In the genomic region with DNA sequence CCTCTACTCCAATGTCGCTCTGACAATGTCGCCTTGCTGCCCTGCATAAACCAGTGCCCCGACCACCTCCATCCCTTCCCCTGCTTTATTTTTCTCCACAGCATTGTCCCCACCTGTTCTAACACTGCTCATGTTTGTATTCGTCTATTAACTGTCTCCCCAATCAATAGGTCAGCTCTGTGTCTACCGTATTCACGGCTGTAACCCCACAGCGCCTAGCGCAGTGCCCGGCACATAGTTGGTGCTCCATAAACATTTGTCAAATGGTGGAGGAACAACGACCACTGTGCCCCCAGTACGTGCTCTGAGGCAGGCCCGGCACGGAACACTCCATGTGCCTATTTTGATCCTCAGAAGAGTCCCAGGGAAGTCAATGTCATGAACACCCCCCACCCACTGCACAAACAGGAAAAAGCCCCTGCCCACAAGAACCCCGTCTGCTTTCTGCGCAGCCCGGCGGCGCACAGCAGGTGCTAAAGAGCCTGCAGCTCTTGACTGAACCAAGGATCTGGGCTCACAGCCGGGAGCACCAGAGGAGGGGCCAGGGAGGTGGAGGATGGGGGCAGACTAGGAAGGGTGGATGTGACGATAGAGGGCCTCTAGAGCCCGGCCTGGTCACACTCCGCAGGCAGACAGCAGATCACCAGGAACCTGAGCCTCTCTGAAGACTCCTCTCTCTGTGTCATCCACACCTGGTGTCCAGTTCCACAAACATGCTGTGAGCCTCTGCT, we compare ENCODE assay signal across 1 cellular context.
TF ChIP-seq lines count a peak whose summit lies in the region.

No MANE protein-coding gene starts in this region.

TF ChIP-seq in GM23338, 12 proteins besides CTCF, POLR2A, EP300 and RAD21 (continued from another document):
- TF ChIP-seq, protein P1, sequence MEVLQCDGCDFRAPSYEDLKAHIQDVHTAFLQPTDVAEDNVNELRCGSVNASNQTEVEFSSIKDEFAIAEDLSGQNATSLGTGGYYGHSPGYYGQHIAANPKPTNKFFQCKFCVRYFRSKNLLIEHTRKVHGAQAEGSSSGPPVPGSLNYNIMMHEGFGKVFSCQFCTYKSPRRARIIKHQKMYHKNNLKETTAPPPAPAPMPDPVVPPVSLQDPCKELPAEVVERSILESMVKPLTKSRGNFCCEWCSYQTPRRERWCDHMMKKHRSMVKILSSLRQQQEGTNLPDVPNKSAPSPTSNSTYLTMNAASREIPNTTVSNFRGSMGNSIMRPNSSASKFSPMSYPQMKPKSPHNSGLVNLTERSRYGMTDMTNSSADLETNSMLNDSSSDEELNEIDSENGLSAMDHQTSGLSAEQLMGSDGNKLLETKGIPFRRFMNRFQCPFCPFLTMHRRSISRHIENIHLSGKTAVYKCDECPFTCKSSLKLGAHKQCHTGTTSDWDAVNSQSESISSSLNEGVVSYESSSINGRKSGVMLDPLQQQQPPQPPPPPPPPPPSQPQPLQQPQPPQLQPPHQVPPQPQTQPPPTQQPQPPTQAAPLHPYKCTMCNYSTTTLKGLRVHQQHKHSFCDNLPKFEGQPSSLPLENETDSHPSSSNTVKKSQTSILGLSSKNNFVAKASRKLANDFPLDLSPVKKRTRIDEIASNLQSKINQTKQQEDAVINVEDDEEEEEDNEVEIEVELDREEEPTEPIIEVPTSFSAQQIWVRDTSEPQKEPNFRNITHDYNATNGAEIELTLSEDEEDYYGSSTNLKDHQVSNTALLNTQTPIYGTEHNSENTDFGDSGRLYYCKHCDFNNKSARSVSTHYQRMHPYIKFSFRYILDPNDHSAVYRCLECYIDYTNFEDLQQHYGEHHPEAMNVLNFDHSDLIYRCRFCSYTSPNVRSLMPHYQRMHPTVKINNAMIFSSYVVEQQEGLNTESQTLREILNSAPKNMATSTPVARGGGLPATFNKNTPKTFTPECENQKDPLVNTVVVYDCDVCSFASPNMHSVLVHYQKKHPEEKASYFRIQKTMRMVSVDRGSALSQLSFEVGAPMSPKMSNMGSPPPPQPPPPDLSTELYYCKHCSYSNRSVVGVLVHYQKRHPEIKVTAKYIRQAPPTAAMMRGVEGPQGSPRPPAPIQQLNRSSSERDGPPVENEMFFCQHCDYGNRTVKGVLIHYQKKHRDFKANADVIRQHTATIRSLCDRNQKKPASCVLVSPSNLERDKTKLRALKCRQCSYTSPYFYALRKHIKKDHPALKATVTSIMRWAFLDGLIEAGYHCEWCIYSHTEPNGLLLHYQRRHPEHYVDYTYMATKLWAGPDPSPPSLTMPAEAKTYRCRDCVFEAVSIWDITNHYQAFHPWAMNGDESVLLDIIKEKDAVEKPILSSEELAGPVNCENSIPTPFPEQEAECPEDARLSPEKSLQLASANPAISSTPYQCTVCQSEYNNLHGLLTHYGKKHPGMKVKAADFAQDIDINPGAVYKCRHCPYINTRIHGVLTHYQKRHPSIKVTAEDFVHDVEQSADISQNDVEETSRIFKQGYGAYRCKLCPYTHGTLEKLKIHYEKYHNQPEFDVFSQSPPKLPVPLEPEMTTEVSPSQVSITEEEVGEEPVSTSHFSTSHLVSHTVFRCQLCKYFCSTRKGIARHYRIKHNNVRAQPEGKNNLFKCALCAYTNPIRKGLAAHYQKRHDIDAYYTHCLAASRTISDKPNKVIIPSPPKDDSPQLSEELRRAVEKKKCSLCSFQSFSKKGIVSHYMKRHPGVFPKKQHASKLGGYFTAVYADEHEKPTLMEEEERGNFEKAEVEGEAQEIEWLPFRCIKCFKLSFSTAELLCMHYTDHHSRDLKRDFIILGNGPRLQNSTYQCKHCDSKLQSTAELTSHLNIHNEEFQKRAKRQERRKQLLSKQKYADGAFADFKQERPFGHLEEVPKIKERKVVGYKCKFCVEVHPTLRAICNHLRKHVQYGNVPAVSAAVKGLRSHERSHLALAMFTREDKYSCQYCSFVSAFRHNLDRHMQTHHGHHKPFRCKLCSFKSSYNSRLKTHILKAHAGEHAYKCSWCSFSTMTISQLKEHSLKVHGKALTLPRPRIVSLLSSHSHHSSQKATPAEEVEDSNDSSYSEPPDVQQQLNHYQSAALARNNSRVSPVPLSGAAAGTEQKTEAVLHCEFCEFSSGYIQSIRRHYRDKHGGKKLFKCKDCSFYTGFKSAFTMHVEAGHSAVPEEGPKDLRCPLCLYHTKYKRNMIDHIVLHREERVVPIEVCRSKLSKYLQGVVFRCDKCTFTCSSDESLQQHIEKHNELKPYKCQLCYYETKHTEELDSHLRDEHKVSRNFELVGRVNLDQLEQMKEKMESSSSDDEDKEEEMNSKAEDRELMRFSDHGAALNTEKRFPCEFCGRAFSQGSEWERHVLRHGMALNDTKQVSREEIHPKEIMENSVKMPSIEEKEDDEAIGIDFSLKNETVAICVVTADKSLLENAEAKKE (CRISPR knock-in tag; IDR thresholded peaks at IDR 0.05) = no peak
- TF ChIP-seq JUNB (IDR thresholded peaks at IDR 0.05; ENCODE audit: unreplicated experiment) (no peak), CREB1 (CRISPR knock-in tag; IDR thresholded peaks at IDR 0.05; ENCODE audit: low read depth) (no peak), EZH2 (IDR thresholded peaks at IDR 0.05; ENCODE audit: low read depth, unreplicated experiment) (no peak), POLR2AphosphoS5 (IDR thresholded peaks at IDR 0.05; ENCODE audit: low read depth) (no peak), EZH2phosphoT487 (IDR thresholded peaks at IDR 0.05; ENCODE audit: unreplicated experiment) (no peak), ZNF331 (CRISPR knock-in tag; IDR thresholded peaks at IDR 0.05; ENCODE audit: low read depth) (no peak)
